In genomic region chr1:243597383-243597782, GRCh38 we compare ENCODE assay signal across 16 cellular contexts.
DNase-seq lines count a peak whose midpoint lies in the region; ATAC-seq and TF ChIP-seq lines count a peak whose summit lies in the region.
"Had no signal": no experiment of that assay in that cellular context is flagged by ENCODE, and none has a peak within 500 bp of the region (broad histone marks: within the 10 kb centered on the region; RNA-seq: fewer than 3 reads in every experiment).

No MANE protein-coding gene starts in this region.

- peak overlapping the region; percentile 98 for H3K27ac ChIP-seq in mammary epithelial cell (ENCODE audit: insufficient read depth, low read depth, low read length)
- no peak overlapping the region for H3K27ac ChIP-seq in upper lobe of right lung
- no peak overlapping the region for H3K27ac ChIP-seq in WERI-Rb-1
- H3K27ac ChIP-seq: prostate gland had no signal

- no peaks in the 10 kb centered on the region for H3K27me3 Mint-ChIP-seq in MCF 10A (ENCODE audit: insufficient read depth, unreplicated experiment)
- no peaks in the 10 kb centered on the region for H3K27me3 Mint-ChIP-seq in activated T-helper 1 cell treated with anti-CD3 and anti-CD28 coated beads, Interleukin-12 subunit alpha, Interleukin-12 subunit beta, Interleukin-2, Interleukin-4 antibody, amounts not matched to agents 30 ng/mL and 10 ng/mL and 1 ng/mL, durations not matched to agents 14 hours and 24 hours and 36 hours (ENCODE audit: insufficient read depth)

- no peak overlapping the region for H3K4me2 ChIP-seq in mammary epithelial cell (ENCODE audit: insufficient read depth, low read depth, low read length)

- no peaks in the 10 kb centered on the region for H3K9me3 Mint-ChIP-seq in MCF 10A (ENCODE audit: unreplicated experiment)
- H3K9me3 Mint-ChIP-seq in activated T-helper 1 cell treated with anti-CD3 and anti-CD28 coated beads, Interleukin-12 subunit alpha, Interleukin-12 subunit beta, Interleukin-2, Interleukin-4 antibody, amounts not matched to agents 30 ng/mL and 10 ng/mL and 1 ng/mL, durations not matched to agents 14 hours and 24 hours and 36 hours: peaks cover 13% of the 10 kb centered on the region

- H4K20me1 ChIP-seq in mammary epithelial cell (ENCODE audit: insufficient read depth, low read length): no peaks in the 10 kb centered on the region

- H3K4me3 ChIP-seq in mammary epithelial cell (replicated peaks in 1 of 3; ENCODE audit: insufficient read depth in 1 of 3, low read depth in 2 of 3, low read length in 3 of 3) (no peak overlapping the region), upper lobe of right lung (no peak overlapping the region), WERI-Rb-1 (ENCODE audit: low read depth, low read length) (no peak overlapping the region)
- H3K4me3 ChIP-seq: prostate gland had no signal

- dilution Hi-C loops in mammary epithelial cell (cut with HindIII; ENCODE audit: low sequenced_read_pairs): no loop called here

- H3K36me3 ChIP-seq in mammary epithelial cell (ENCODE audit: insufficient read depth, low read length): peaks cover 2% of the 10 kb centered on the region
- H3K36me3 ChIP-seq in upper lobe of right lung: no peaks in the 10 kb centered on the region
- H3K36me3 ChIP-seq in WERI-Rb-1: no peaks in the 10 kb centered on the region
- H3K36me3 ChIP-seq: prostate gland had no signal

- H3K4me1 Mint-ChIP-seq in MCF 10A (ENCODE audit: insufficient read depth, unreplicated experiment): peaks cover 26% of the 10 kb centered on the region
- H3K4me1 Mint-ChIP-seq in activated T-helper 1 cell treated with anti-CD3 and anti-CD28 coated beads, Interleukin-12 subunit alpha, Interleukin-12 subunit beta, Interleukin-2, Interleukin-4 antibody, amounts not matched to agents 30 ng/mL and 10 ng/mL and 1 ng/mL, durations not matched to agents 14 hours and 24 hours and 36 hours (ENCODE audit: low read depth): peaks cover 32% of the 10 kb centered on the region

- no peak overlapping the region for H3K27ac Mint-ChIP-seq in MCF 10A (ENCODE audit: low read depth, unreplicated experiment)
- peak overlapping the region; percentile 40 for H3K27ac Mint-ChIP-seq in activated T-helper 1 cell treated with anti-CD3 and anti-CD28 coated beads, Interleukin-12 subunit alpha, Interleukin-12 subunit beta, Interleukin-2, Interleukin-4 antibody, amounts not matched to agents 30 ng/mL and 10 ng/mL and 1 ng/mL, durations not matched to agents 14 hours and 24 hours and 36 hours
- H3K27ac Mint-ChIP-seq: activated naive CD4-positive, alpha-beta T cell treated with anti-CD3 and anti-CD28 coated beads for 36 hours had no signal

- ATAC-seq in upper lobe of right lung: peak; percentile 44
- no peak for ATAC-seq in GM21717 (IDR thresholded peaks at IDR 0.05; ENCODE audit: unreplicated experiment)
- ATAC-seq: left ventricle myocardium superior had no signal

- no peaks in the 10 kb centered on the region for H3K79me2 ChIP-seq in mammary epithelial cell (ENCODE audit: insufficient read depth, low read length)

- no peaks in the 10 kb centered on the region for H3K27me3 ChIP-seq in mammary epithelial cell (ENCODE audit: insufficient read depth, low read length)
- H3K27me3 ChIP-seq in upper lobe of right lung: no peaks in the 10 kb centered on the region
- no peaks in the 10 kb centered on the region for H3K27me3 ChIP-seq in WERI-Rb-1 (ENCODE audit: insufficient read depth, low read depth, severe bottlenecking)

- H3K4me3 Mint-ChIP-seq in MCF 10A (ENCODE audit: unreplicated experiment): no peak overlapping the region
- H3K4me3 Mint-ChIP-seq in activated T-helper 1 cell treated with anti-CD3 and anti-CD28 coated beads, Interleukin-12 subunit alpha, Interleukin-12 subunit beta, Interleukin-2, Interleukin-4 antibody, amounts not matched to agents 30 ng/mL and 10 ng/mL and 1 ng/mL, durations not matched to agents 14 hours and 24 hours and 36 hours: peak overlapping the region; percentile 37
- H3K4me3 Mint-ChIP-seq: activated naive CD4-positive, alpha-beta T cell treated with anti-CD3 and anti-CD28 coated beads for 36 hours had no signal

- H3K9ac ChIP-seq in mammary epithelial cell (ENCODE audit: insufficient read depth, low read length): no peak overlapping the region

- intact Hi-C loops in mammary epithelial cell (cut with micrococcal nuclease) (loop anchor here (5.0 kb wide), 3 partner anchors 60 to 115 kb away; no protein-coding TSS in a partner anchor), MCF 10A (cut with micrococcal nuclease) (loop anchor here (10.0 kb wide), 1 partner anchor 457 kb away; the partner anchor contains the start of gene ZBTB18), upper lobe of right lung (cut with DNase I) (no loop called here)
- intact Hi-C loops in activated T-helper 1 cell treated with anti-CD3 and anti-CD28 coated beads, Interleukin-12 subunit alpha, Interleukin-12 subunit beta, Interleukin-2, Interleukin-4 antibody, amounts not matched to agents 30 ng/mL and 10 ng/mL and 1 ng/mL, durations not matched to agents 14 hours and 24 hours and 36 hours (cut with micrococcal nuclease): loop anchor here (2.0 to 10.0 kb wide), 7 partner anchors 70 to 1375 kb away; partner anchors contain the start of genes ADSS2 and DESI2

- in situ Hi-C loops in mammary epithelial cell (cut with MboI; ENCODE audit: low sequenced_read_pairs in 2 of 2): no loop called here

- peaks cover 25% of the 10 kb centered on the region for H3K4me1 ChIP-seq in mammary epithelial cell (ENCODE audit: insufficient read depth, low read length)
- H3K4me1 ChIP-seq in upper lobe of right lung: no peaks in the 10 kb centered on the region
- H3K4me1 ChIP-seq: prostate gland had no signal

- peaks cover 5% of the 10 kb centered on the region for H3K9me3 ChIP-seq in mammary epithelial cell (replicated peaks; ENCODE audit: insufficient read depth, low read length)
- peaks cover 9% of the 10 kb centered on the region for H3K9me3 ChIP-seq in upper lobe of right lung
- H3K9me3 ChIP-seq in WERI-Rb-1 (ENCODE audit: severe bottlenecking): no peaks in the 10 kb centered on the region
- H3K9me3 ChIP-seq: prostate gland had no signal

- CTCF ChIA-PET in mammary epithelial cell (lab: Charles Lee; ENCODE audit: low non-redundant PET): no interaction called here
- CTCF ChIA-PET in MCF 10A (lab: Yijun Ruan, JAX): no interaction called here

- WGBS in mammary epithelial cell (ENCODE audit: low coverage, missing lambda C conversion rate): 92% methylated on average over 2 of the region's 3 CpGs

- BruUV-seq in mammary epithelial cell (replicated peaks; lab: Mats Ljungman, UMichigan) (no TSS peak), MCF 10A (replicated peaks; lab: Mats Ljungman, UMichigan) (no TSS peak)

- no peak overlapping the region for H2AFZ ChIP-seq in mammary epithelial cell (ENCODE audit: low read depth, low read length)

- TF ChIP-seq CTCF in mammary epithelial cell (conservative IDR thresholded peaks at IDR 0.05 in 1 of 2, IDR thresholded peaks at IDR 0.05 in 1 of 2; ENCODE audit: extremely low read depth in 1 of 2, insufficient read depth in 1 of 2, low read depth in 1 of 2, low read length in 2 of 2): no peak
- TF ChIP-seq CTCF in MCF 10A (IDR thresholded peaks at IDR 0.05; ENCODE audit: unreplicated experiment): no peak
- no peak for TF ChIP-seq CTCF in upper lobe of right lung (IDR thresholded peaks at IDR 0.05)
- TF ChIP-seq CTCF in WERI-Rb-1 (IDR thresholded peaks at IDR 0.05; ENCODE audit: low read depth, low read length): no peak

- H3K36me3 Mint-ChIP-seq in MCF 10A (ENCODE audit: insufficient read depth, unreplicated experiment): no peaks in the 10 kb centered on the region
- peaks cover 16% of the 10 kb centered on the region for H3K36me3 Mint-ChIP-seq in activated T-helper 1 cell treated with anti-CD3 and anti-CD28 coated beads, Interleukin-12 subunit alpha, Interleukin-12 subunit beta, Interleukin-2, Interleukin-4 antibody, amounts not matched to agents 30 ng/mL and 10 ng/mL and 1 ng/mL, durations not matched to agents 14 hours and 24 hours and 36 hours (ENCODE audit: low read depth)

- POLR2A ChIA-PET in MCF 10A (lab: Yijun Ruan, JAX): interaction anchor here (0.7 kb wide), 1 partner anchor 25 kb away, joined by 3 read pairs; no protein-coding TSS in a partner anchor

- no peak for DNase-seq in mammary epithelial cell
- no peak for DNase-seq in MCF 10A (ENCODE audit: unreplicated experiment)
- DNase-seq in activated T-helper 1 cell treated with anti-CD3 and anti-CD28 coated beads, Interleukin-12 subunit alpha, Interleukin-12 subunit beta, Interleukin-2, Interleukin-4 antibody, amounts not matched to agents 30 ng/mL and 10 ng/mL and 1 ng/mL, durations not matched to agents 14 hours and 24 hours and 36 hours (ENCODE audit: low spot score): no peak
- DNase-seq in glomerular visceral epithelial cell (ENCODE audit: extremely low spot score): peak; percentile 40
- DNase-seq in upper lobe of right lung: no peak
- no peak for DNase-seq in WERI-Rb-1
- no peak for DNase-seq in NCI-H748 treated with DMSO at 0.1 percent for 48 hours (lab: John Stamatoyannopoulos, UW)
- DNase-seq: activated naive CD4-positive, alpha-beta T cell treated with anti-CD3 and anti-CD28 coated beads for 36 hours; AML-193; effector CD8-positive, alpha-beta T cell; left ventricle myocardium superior; NCI-H2081; SHP77 treated with DMSO at 0.1 percent for 48 hours; stimulated activated CD4-positive, alpha-beta T cell treated with anti-CD3 and anti-CD28 coated beads, Interleukin-12 subunit alpha, Interleukin-12 subunit beta, amount 100 ng/mL, for 4 hours had no signal
